9 cellular contexts compared by ENCODE assay signal in genomic region chr11:1388763-1389102, GRCh38. TPM values are rescaled to one million over a fixed set of nuclear protein-coding genes. Genes with fewer than 3 reads are reported as not detected.
DNase-seq lines count a peak whose midpoint lies in the region; ATAC-seq and TF ChIP-seq lines count a peak whose summit lies in the region.
"Had no signal": no experiment of that assay in that cellular context is flagged by ENCODE, and none has a peak within 500 bp of the region (broad histone marks: within the 10 kb centered on the region; RNA-seq: fewer than 3 reads in every experiment).

No MANE protein-coding gene starts in this region.

- DNase-seq in AG09309 (ENCODE audit: low read depth): no peak
- no peak for DNase-seq in natural killer cell treated with Interleukin-12 subunit alpha and Interleukin-12 subunit beta and Interleukin-15 and Interleukin-18, amount 100 ng/mL, for 72 hours (ENCODE audit: low spot score)
- DNase-seq in stimulated activated CD4-positive, alpha-beta T cell treated with anti-CD3 and anti-CD28 coated beads, Interleukin-4, amount 100 ng/mL, for 24 hours: no peak
- no peak for DNase-seq in activated effector memory CD4-positive, alpha-beta T cell treated with Interleukin-2 at 50 U/mL for 16 hours
- no peak for DNase-seq in NCI-H2107 (lab: John Stamatoyannopoulos, UW)

- H3K4me1 Mint-ChIP-seq in dendritic cell treated with granulocyte-macrophage colony-stimulating factor and Interleukin-4, amounts not matched to agents 40 ng/mL and 50 ng/mL, for 4 days (ENCODE audit: low read depth): peaks cover 14% of the 10 kb centered on the region
- peaks cover 0 to 6% of the 10 kb centered on the region in 2 donors for H3K4me1 Mint-ChIP-seq in natural killer cell treated with Interleukin-12 subunit alpha and Interleukin-12 subunit beta and Interleukin-15 and Interleukin-18, amount 100 ng/mL, for 72 hours (ENCODE audit: low read depth in 2 of 2)

- peaks cover 44% of the 10 kb centered on the region for H3K27me3 ChIP-seq in HUES6 (ENCODE audit: control insufficient read depth, insufficient read depth, low read length)

- no peak overlapping the region for H3K9ac ChIP-seq in HUES6 (ENCODE audit: low read length)

- ATAC-seq in natural killer cell treated with Interleukin-12 subunit alpha and Interleukin-12 subunit beta and Interleukin-15 and Interleukin-18, amount 100 ng/mL, for 72 hours: no peak
- no peak for ATAC-seq in HG02884 (IDR thresholded peaks at IDR 0.05; ENCODE audit: unreplicated experiment)

- H3K27ac ChIP-seq in HUES6 (ENCODE audit: low read depth, low read length): no peak overlapping the region
- H3K27ac ChIP-seq: HL-60 had no signal

- peaks cover 19% of the 10 kb centered on the region for H3K4me1 ChIP-seq in HUES6 (ENCODE audit: control insufficient read depth, insufficient read depth, low read length)

- H3K36me3 ChIP-seq in HUES6 (ENCODE audit: control insufficient read depth, insufficient read depth, low read length): no peaks in the 10 kb centered on the region

- H3K4me3 ChIP-seq in AG09309 (ENCODE audit: control insufficient read depth, low read depth, low read length) (peak overlapping the region; percentile 67), HUES6 (ENCODE audit: low read depth, low read length) (peak overlapping the region; percentile 66)

- TF ChIP-seq CTCF in AG09309 (IDR thresholded peaks at IDR 0.05; ENCODE audit: control insufficient read depth, insufficient read depth, low read depth, low read length, missing control alignments): no peak

- no peaks in the 10 kb centered on the region for H3K9me3 Mint-ChIP-seq in dendritic cell treated with granulocyte-macrophage colony-stimulating factor and Interleukin-4, amounts not matched to agents 40 ng/mL and 50 ng/mL, for 4 days
- H3K9me3 Mint-ChIP-seq in natural killer cell treated with Interleukin-12 subunit alpha and Interleukin-12 subunit beta and Interleukin-15 and Interleukin-18, amount 100 ng/mL, for 72 hours: no peaks in the 10 kb centered on the region

- H3K9me3 ChIP-seq in HUES6 (ENCODE audit: control insufficient read depth, insufficient read depth, low read depth, low read length): no peaks in the 10 kb centered on the region

- H3K27me3 Mint-ChIP-seq in dendritic cell treated with granulocyte-macrophage colony-stimulating factor and Interleukin-4, amounts not matched to agents 40 ng/mL and 50 ng/mL, for 4 days: peaks cover 71% of the 10 kb centered on the region
- H3K27me3 Mint-ChIP-seq in natural killer cell treated with Interleukin-12 subunit alpha and Interleukin-12 subunit beta and Interleukin-15 and Interleukin-18, amount 100 ng/mL, for 72 hours: peaks cover 16 to 18% of the 10 kb centered on the region in 2 donors

- intact Hi-C loops in dendritic cell treated with granulocyte-macrophage colony-stimulating factor and Interleukin-4, amounts not matched to agents 40 ng/mL and 50 ng/mL, for 4 days (cut with micrococcal nuclease): no loop called here

- no peaks in the 10 kb centered on the region for H3K36me3 Mint-ChIP-seq in dendritic cell treated with granulocyte-macrophage colony-stimulating factor and Interleukin-4, amounts not matched to agents 40 ng/mL and 50 ng/mL, for 4 days (ENCODE audit: low read depth)
- H3K36me3 Mint-ChIP-seq in natural killer cell treated with Interleukin-12 subunit alpha and Interleukin-12 subunit beta and Interleukin-15 and Interleukin-18, amount 100 ng/mL, for 72 hours: no peaks in the 10 kb centered on the region

- no peak overlapping the region for H3K27ac Mint-ChIP-seq in dendritic cell treated with granulocyte-macrophage colony-stimulating factor and Interleukin-4, amounts not matched to agents 40 ng/mL and 50 ng/mL, for 4 days
- H3K27ac Mint-ChIP-seq in natural killer cell treated with Interleukin-12 subunit alpha and Interleukin-12 subunit beta and Interleukin-15 and Interleukin-18, amount 100 ng/mL, for 72 hours: no peak overlapping the region

- peak overlapping the region; percentile 70 for H3K4me3 Mint-ChIP-seq in dendritic cell treated with granulocyte-macrophage colony-stimulating factor and Interleukin-4, amounts not matched to agents 40 ng/mL and 50 ng/mL, for 4 days
- H3K4me3 Mint-ChIP-seq in natural killer cell treated with Interleukin-12 subunit alpha and Interleukin-12 subunit beta and Interleukin-15 and Interleukin-18, amount 100 ng/mL, for 72 hours: peak overlapping the region; percentile 38

RNA-seq across cellular contexts. Expression of gene BRSK2, which starts 1.0 kb away (rescaled TPM):
- total RNA-seq in natural killer cell treated with Interleukin-12 subunit alpha and Interleukin-12 subunit beta and Interleukin-15 and Interleukin-18, amount 100 ng/mL, for 72 hours: under 1 TPM; 0.17 to 0.33 TPM
